Comparison of ENCODE assay signal across 21 cellular contexts in genomic region chr22:48554893-48555552, GRCh38.
DNase-seq lines count a peak whose midpoint lies in the region; ATAC-seq and TF ChIP-seq lines count a peak whose summit lies in the region.
"Had no signal": no experiment of that assay in that cellular context is flagged by ENCODE, and none has a peak within 500 bp of the region (broad histone marks: within the 10 kb centered on the region; RNA-seq: fewer than 3 reads in every experiment).

No MANE protein-coding gene starts in this region.

- WGBS in mesendoderm (ENCODE audit: extremely low coverage, insufficient coverage, low lambda C conversion rate): no CpG with 5 or more reads among the region's 22 CpGs

- H2AK5ac ChIP-seq in mesendoderm (ENCODE audit: low read length): no peak overlapping the region

- H3K4me1 Mint-ChIP-seq in WTC11: peaks cover 8% of the 10 kb centered on the region

- no peak overlapping the region for H4K8ac ChIP-seq in mesendoderm (ENCODE audit: low read depth, low read length)

- H3K18ac ChIP-seq in mesendoderm (ENCODE audit: low read length): no peak overlapping the region

- H3K79me1 ChIP-seq in mesendoderm (ENCODE audit: low read length): no peaks in the 10 kb centered on the region

- H3K27me3 ChIP-seq in mesendoderm (ENCODE audit: insufficient read depth, low read length, poor library complexity): no peaks in the 10 kb centered on the region
- H3K27me3 ChIP-seq: thyroid gland had no signal

- no peaks in the 10 kb centered on the region for H3K36me3 ChIP-seq in mesendoderm (ENCODE audit: control insufficient read depth, insufficient read depth, low read length)
- H3K36me3 ChIP-seq: prostate gland, thyroid gland had no signal

- no peak overlapping the region for H3K4me2 ChIP-seq in mesendoderm (ENCODE audit: low read length)

- TF ChIP-seq CTCF in LNCAP (IDR thresholded peaks at IDR 0.05) (peak; percentile 26; the same call in 1 of the 2 replicates), WTC11 (IDR thresholded peaks at IDR 0.05) (no peak), foreskin fibroblast (IDR thresholded peaks at IDR 0.05; ENCODE audit: low read depth, low read length) (no peak)

- no peak overlapping the region for H2BK5ac ChIP-seq in mesendoderm (ENCODE audit: low read length)

- no peaks in the 10 kb centered on the region for H3K9me3 Mint-ChIP-seq in WTC11

- no peaks in the 10 kb centered on the region for H3K4me1 ChIP-seq in mesendoderm (ENCODE audit: control insufficient read depth, low read depth, low read length)
- H3K4me1 ChIP-seq: prostate gland, thyroid gland had no signal

- POLR2A ChIA-PET in WTC11 (lab: Charles Lee): no interaction called here

- no peak overlapping the region for H3K23ac ChIP-seq in mesendoderm (ENCODE audit: low read length)

- H3K4ac ChIP-seq in mesendoderm (ENCODE audit: low read depth, low read length): no peak overlapping the region

- H3K27ac Mint-ChIP-seq in WTC11: peak overlapping the region; percentile 74; the same call in 1 of the 2 replicates

- H3K79me2 ChIP-seq in mesendoderm (ENCODE audit: control insufficient read depth, insufficient read depth, low read length): no peaks in the 10 kb centered on the region

- no peak overlapping the region for H3K27ac ChIP-seq in mesendoderm (ENCODE audit: low read depth, low read length)
- H3K27ac ChIP-seq: prostate gland, thyroid gland had no signal

- no peak overlapping the region for H3K9ac ChIP-seq in mesendoderm (ENCODE audit: low read length)

- H3K56ac ChIP-seq in mesendoderm (ENCODE audit: low read length): no peak overlapping the region

- H3K36me3 Mint-ChIP-seq in WTC11: no peaks in the 10 kb centered on the region

- no peak overlapping the region for H2BK15ac ChIP-seq in mesendoderm (replicated peaks; ENCODE audit: low read depth)

- DNase-seq in Daoy (ENCODE audit: low read depth) (peak; percentile 67), WTC11 (ENCODE audit: low spot score) (peak; percentile 64), mesendoderm (peak; percentile 65), cortex of kidney (lab: John Stamatoyannopoulos, UW) (no peak), foreskin fibroblast (no peak), HPDE6-E6E7 (ENCODE audit: extremely low spot score) (no peak)
- DNase-seq: activated CD4-positive, alpha-beta T cell treated with anti-CD3 and anti-CD28 coated beads for 1 hour; activated effector memory CD4-positive, alpha-beta T cell treated with anti-CD3 and anti-CD28 coated beads, Interleukin-2, amount 50 U/mL, for 16 hours; AML-193; amniotic stem cell; Calu3; GOT3; KBM-7; NCI-H1048; stimulated activated CD4-positive, alpha-beta T cell treated with anti-CD3 and anti-CD28 coated beads, Interleukin-12 subunit alpha, Interleukin-12 subunit beta, amount 100 ng/mL, for 4 hours; thyroid gland had no signal

- H2BK120ac ChIP-seq in mesendoderm (ENCODE audit: low read depth, low read length): no peak overlapping the region

- H3K27me3 Mint-ChIP-seq in WTC11 (ENCODE audit: low read depth): no peaks in the 10 kb centered on the region; the same call in 1 of the 2 replicates

- peak; percentile 91 for ATAC-seq in WTC11
- no peak for ATAC-seq in HG03280 (IDR thresholded peaks at IDR 0.05; ENCODE audit: unreplicated experiment)
- ATAC-seq: Right ventricle myocardium inferior had no signal

- no peak overlapping the region for H3K4me3 ChIP-seq in mesendoderm (ENCODE audit: low read length)
- H3K4me3 ChIP-seq in foreskin fibroblast (ENCODE audit: low read depth in 1 of 2, low read length in 2 of 2): no peak overlapping the region
- H3K4me3 ChIP-seq: lung, prostate gland, thyroid gland had no signal

- no peak overlapping the region for H3K4me3 Mint-ChIP-seq in WTC11

- H4K5ac ChIP-seq in mesendoderm (ENCODE audit: low read length): no peak overlapping the region

- CTCF ChIA-PET in WTC11 (lab: Charles Lee): interaction anchor here (0.6 to 1.4 kb wide), 8 partner anchors 8 to 145 kb away, joined by 3 to 10 read pairs (median 4); no protein-coding TSS in a partner anchor

TF ChIP-seq in WTC11, 78 proteins besides CTCF, POLR2A, EP300 and RAD21:
- TF ChIP-seq CDX4 (CRISPR knock-in tag; IDR thresholded peaks at IDR 0.05; ENCODE audit: borderline replicate concordance) (no peak), ZNF263 (CRISPR knock-in tag; IDR thresholded peaks at IDR 0.05; ENCODE audit: low read depth) (peak; percentile 26; the same call in 1 of the 2 replicates)

Comparison
In these comparisons a context has a peak if more than half of its experiments do, and no peak if none do; other contexts are left out.
1. DNase-seq: peak in Daoy (single experiment), WTC11 (single experiment) and mesendoderm (single experiment); none in cortex of kidney (single experiment), foreskin fibroblast (0 of 2) and HPDE6-E6E7 (single experiment).